In genomic region chr14:88565427-88565826, GRCh38 we compare ENCODE assay signal across 20 cellular contexts. TPM values are rescaled to one million over a fixed set of nuclear protein-coding genes. Genes with fewer than 3 reads are reported as not detected.
DNase-seq lines count a peak whose midpoint lies in the region; ATAC-seq, FAIRE-seq and TF ChIP-seq lines count a peak whose summit lies in the region.
"Had no signal": no experiment of that assay in that cellular context is flagged by ENCODE, and none has a peak within 500 bp of the region (broad histone marks: within the 10 kb centered on the region; RNA-seq: fewer than 3 reads in every experiment).

No MANE protein-coding gene starts in this region.

- H3K4me3 ChIP-seq in Loucy (ENCODE audit: low read length, poor library complexity, severe bottlenecking) (no peak overlapping the region), HepG2 (replicated peaks in 1 of 3; ENCODE audit: insufficient read depth in 1 of 3, low read depth in 2 of 3, low read length in 3 of 3) (no peak overlapping the region)
- no peak overlapping the region for H3K4me3 ChIP-seq in CD8-positive, alpha-beta memory T cell (ENCODE audit: low read length)
- H3K4me3 ChIP-seq: BLaER1, GM23338 had no signal

- TF ChIP-seq RAD21 in HepG2 (CRISPR knock-in tag; IDR thresholded peaks at IDR 0.05): no peak

- intact Hi-C loops in HepG2 (cut with micrococcal nuclease; ENCODE audit: unreplicated experiment): no loop called here

- H3K79me2 ChIP-seq in Loucy (ENCODE audit: insufficient read depth, low read length) (peaks cover 30% of the 10 kb centered on the region), HepG2 (ENCODE audit: insufficient read depth, low read length) (peaks cover 20% of the 10 kb centered on the region)

- peaks cover 28% of the 10 kb centered on the region for H3K36me3 Mint-ChIP-seq in nephron (ENCODE audit: low read depth)
- peaks cover 6 to 43% (median 20%) of the 10 kb centered on the region in 3 donors for H3K36me3 Mint-ChIP-seq in CD8-positive, alpha-beta memory T cell

- H3K4me1 Mint-ChIP-seq in nephron: peaks cover 23% of the 10 kb centered on the region
- H3K4me1 Mint-ChIP-seq in CD8-positive, alpha-beta memory T cell: peaks cover 28 to 37% (median 32%) of the 10 kb centered on the region in 3 donors

- ATAC-seq in HepG2: no peak
- ATAC-seq in GM19328 (IDR thresholded peaks at IDR 0.05; ENCODE audit: unreplicated experiment): no peak
- ATAC-seq: CD8-positive, alpha-beta T cell; GM23338 had no signal

- no peak for FAIRE-seq in HepG2 (lab: Jason Lieb, UNC)
- FAIRE-seq: GM12892, GM18507, H54 had no signal

- peaks cover 29% of the 10 kb centered on the region for H3K36me3 ChIP-seq in Loucy (ENCODE audit: insufficient read depth, low read length)
- peaks cover 6 to 30% of the 10 kb centered on the region in 2 experiments for H3K36me3 ChIP-seq in HepG2 (replicated peaks in 1 of 2; ENCODE audit: control insufficient read depth in 1 of 2, insufficient read depth in 2 of 2, low read length in 2 of 2)
- peaks cover 14% of the 10 kb centered on the region for H3K36me3 ChIP-seq in CD8-positive, alpha-beta memory T cell (ENCODE audit: insufficient read depth, low read length)

- H3K27ac Mint-ChIP-seq in nephron: no peak overlapping the region
- no peak overlapping the region for H3K27ac Mint-ChIP-seq in CD8-positive, alpha-beta memory T cell
- H3K27ac Mint-ChIP-seq: CD14-positive monocyte; CD8-positive, alpha-beta T cell; GM23338 had no signal

- TF ChIP-seq EP300 in HepG2 (IDR thresholded peaks at IDR 0.05; ENCODE audit: low read depth in 2 of 2, low read length in 2 of 2) (no peak), HepG2 (CRISPR knock-in tag; IDR thresholded peaks at IDR 0.05; ENCODE audit: borderline replicate concordance) (no peak)

- in situ Hi-C loops in HepG2 (cut with HindIII; ENCODE audit: extremely low pct_ligation_motif_present, low pct_unique_long_range_greater_than_20kb): no loop called here

- 89% methylated on average over 5 of the region's 5 CpGs for WGBS in HepG2 (ENCODE audit: low lambda C conversion rate)

- CTCF ChIA-PET in HepG2 (lab: Yijun Ruan, JAX; ENCODE audit: low intra/inter-chr PET ratio, low total read pairs): no interaction called here
- CTCF ChIA-PET in CD8-positive, alpha-beta memory T cell (lab: Charles Lee): no interaction called here

- no peak for TF ChIP-seq CTCF in Loucy (conservative IDR thresholded peaks at IDR 0.05; ENCODE audit: low read length)
- no peak for TF ChIP-seq CTCF in HepG2 (CRISPR knock-in tag; IDR thresholded peaks at IDR 0.05)
- no peak for TF ChIP-seq CTCF in nephron (IDR thresholded peaks at IDR 0.05; ENCODE audit: unreplicated experiment in 3 of 3)

- no peaks in the 10 kb centered on the region for H3K9me3 ChIP-seq in Loucy (ENCODE audit: insufficient read depth, low read depth, low read length)
- no peaks in the 10 kb centered on the region for H3K9me3 ChIP-seq in HepG2 (ENCODE audit: low read length)
- H3K9me3 ChIP-seq in CD8-positive, alpha-beta memory T cell (ENCODE audit: low read length): no peaks in the 10 kb centered on the region
- H3K9me3 ChIP-seq: BLaER1 had no signal

- H3K9me3 Mint-ChIP-seq in nephron: no peaks in the 10 kb centered on the region
- H3K9me3 Mint-ChIP-seq in CD8-positive, alpha-beta memory T cell: no peaks in the 10 kb centered on the region
- H3K9me3 Mint-ChIP-seq: CD8-positive, alpha-beta T cell; GM23338 had no signal

- POLR2A ChIA-PET in HepG2 (lab: Yijun Ruan, JAX): no interaction called here
- POLR2A ChIA-PET in CD8-positive, alpha-beta memory T cell (lab: Charles Lee): no interaction called here

- H3K4me2 ChIP-seq in Loucy (ENCODE audit: low read depth, low read length, poor library complexity, severe bottlenecking) (peak overlapping the region; percentile 17), HepG2 (ENCODE audit: low read depth, low read length) (no peak overlapping the region)
- H3K4me2 ChIP-seq: GM23338 had no signal

- no peaks in the 10 kb centered on the region for H3K27me3 ChIP-seq in Loucy (ENCODE audit: insufficient read depth, low read length, poor library complexity, severe bottlenecking)
- H3K27me3 ChIP-seq in HepG2 (ENCODE audit: control insufficient read depth in 1 of 2, insufficient read depth in 2 of 2, low read length in 2 of 2): no peaks in the 10 kb centered on the region; a peak in 1 of 5 replicates
- no peaks in the 10 kb centered on the region for H3K27me3 ChIP-seq in CD8-positive, alpha-beta memory T cell (ENCODE audit: insufficient read depth, low read length, poor library complexity, severe bottlenecking)
- H3K27me3 ChIP-seq: BLaER1 had no signal

- H3K27ac ChIP-seq in HepG2 (ENCODE audit: extremely low read length, insufficient read depth, low read length): no peak overlapping the region
- no peak overlapping the region for H3K27ac ChIP-seq in CD8-positive, alpha-beta memory T cell (ENCODE audit: low read depth, low read length)
- H3K27ac ChIP-seq: BLaER1 had no signal

- H3K9me2 ChIP-seq in Loucy (replicated peaks; ENCODE audit: low read depth, low read length): no peaks in the 10 kb centered on the region

- peak overlapping the region; percentile 55 to 72 (median 69) for H3K4me3 Mint-ChIP-seq in nephron
- peak overlapping the region in 2 of 7 donors; percentile 40 to 47 for H3K4me3 Mint-ChIP-seq in CD8-positive, alpha-beta memory T cell
- H3K4me3 Mint-ChIP-seq: CD14-positive monocyte; CD8-positive, alpha-beta T cell; GM23338 had no signal

- H3K4me1 ChIP-seq in Loucy (ENCODE audit: insufficient read depth, low read length, poor library complexity, severe bottlenecking) (peaks cover 15% of the 10 kb centered on the region), HepG2 (ENCODE audit: insufficient read depth, low read length) (peaks cover 28% of the 10 kb centered on the region)
- H3K4me1 ChIP-seq in CD8-positive, alpha-beta memory T cell (ENCODE audit: insufficient read depth, low read length): peaks cover 19% of the 10 kb centered on the region

- H4K20me1 ChIP-seq in Loucy (ENCODE audit: insufficient read depth, low read length, poor library complexity, severe bottlenecking) (peaks cover 13% of the 10 kb centered on the region), HepG2 (ENCODE audit: insufficient read depth, low read length) (no peaks in the 10 kb centered on the region; the same call in 1 of the 2 replicates)

- BruUV-seq in HepG2 (replicated peaks; lab: Mats Ljungman, UMichigan): no TSS peak

- H3K9ac ChIP-seq in Loucy (ENCODE audit: low read depth, low read length, poor library complexity, severe bottlenecking) (no peak overlapping the region), HepG2 (ENCODE audit: insufficient read depth, low read depth, low read length) (no peak overlapping the region)
- H3K9ac ChIP-seq: BLaER1 had no signal

- no peak for TF ChIP-seq POLR2A in HepG2 (IDR thresholded peaks at IDR 0.05; ENCODE audit: insufficient read depth in 1 of 2, low read depth in 2 of 2, low read length in 2 of 2)

- peaks cover 4% of the 10 kb centered on the region for H3K27me3 Mint-ChIP-seq in nephron (ENCODE audit: low read depth)
- H3K27me3 Mint-ChIP-seq in CD8-positive, alpha-beta memory T cell: peaks cover 2 to 3% of the 10 kb centered on the region in 2 donors

- no peak overlapping the region for H2AFZ ChIP-seq in Loucy (ENCODE audit: low read length)
- H2AFZ ChIP-seq in HepG2 (ENCODE audit: low read length): no peak overlapping the region
- H2AFZ ChIP-seq: GM23338 had no signal

- H3F3A ChIP-seq in Loucy (ENCODE audit: low read depth): no peaks in the 10 kb centered on the region

- DNase-seq in HepG2 (ENCODE audit: low spot score) (no peak), DMS 273 (lab: John Stamatoyannopoulos, UW; ENCODE audit: unreplicated experiment) (no peak)
- no peak for DNase-seq in activated naive CD4-positive, alpha-beta T cell (lab: John Stamatoyannopoulos, UW)
- DNase-seq in CD8-positive, alpha-beta memory T cell: no peak
- DNase-seq: 8988T; CD8-positive, alpha-beta T cell; COR-L47; DMS153; DMS79; GDM1; HCEC 1CT had no signal

RNA-seq across cellular contexts. Expression of gene ZC3H14, which starts 2.6 kb away (rescaled TPM):
- 65.1 and 94.2 TPM in 2 replicates for total RNA-seq in HepG2 (2016; rRNA removed; fragmentation: Illumina TruSeq; extraction: Trizol)
- total RNA-seq in HepG2 (2016; cell fraction: cytosol; rRNA removed; fragmentation: Illumina TruSeq; extraction: Trizol; ENCODE audit: low read depth): 54.6 and 64.5 TPM in 2 replicates
- 59.7 and 87.2 TPM in 2 replicates for total RNA-seq in HepG2 (2016; cell fraction: insoluble cytoplasmic fraction; rRNA removed; fragmentation: Illumina TruSeq; extraction: Trizol)
- total RNA-seq in HepG2 (2016; cell fraction: membrane; rRNA removed; fragmentation: Illumina TruSeq; extraction: Trizol): 25.9 and 26.0 TPM in 2 replicates
- total RNA-seq in HepG2 (2016; cell fraction: nucleus; rRNA removed; fragmentation: Illumina TruSeq; extraction: Trizol): 50.6 and 52.1 TPM in 2 replicates
- polyA plus RNA-seq in HepG2 (2011; rRNA removed): 60.8 and 67.5 TPM in 2 replicates
- polyA plus RNA-seq in HepG2 (2011; cell fraction: cytosol; rRNA removed): 37.8 and 48.4 TPM in 2 replicates
- 75.4 and 75.5 TPM in 2 replicates for polyA plus RNA-seq in HepG2 (2011; cell fraction: nucleus; rRNA removed)
- 25.2 and 25.4 TPM in 2 replicates for polyA plus RNA-seq in HepG2 (2012)
- 6.4 and 6.5 TPM in 2 replicates for polyA plus RNA-seq in HepG2 (2016; cell fraction: cytosol; fragmentation: Illumina TruSeq; extraction: Trizol; ENCODE audit: low read depth)
- 73.3 and 82.2 TPM in 2 replicates for polyA plus RNA-seq in HepG2 (2016; cell fraction: insoluble cytoplasmic fraction; fragmentation: Illumina TruSeq; extraction: Trizol; ENCODE audit: low read depth)
- polyA plus RNA-seq in HepG2 (2016; cell fraction: membrane; fragmentation: Illumina TruSeq; extraction: Trizol; ENCODE audit: low read depth): 8.3 and 15.1 TPM in 2 replicates
- polyA plus RNA-seq in HepG2 (2016; cell fraction: nucleus; fragmentation: Illumina TruSeq; extraction: Trizol; ENCODE audit: insufficient read depth, low read depth): 75.8 and 82.9 TPM in 2 replicates
- polyA minus RNA-seq in HepG2 (2011; rRNA and poly(A)+ RNA removed; ENCODE audit: low replicate concordance): 87.6 and 214 TPM in 2 replicates
- polyA minus RNA-seq in HepG2 (2011; cell fraction: cytosol; rRNA and poly(A)+ RNA removed): 38.7 and 40.2 TPM in 2 replicates
- 47.1 and 51.6 TPM in 2 replicates for polyA minus RNA-seq in HepG2 (2011; cell fraction: nucleus; rRNA and poly(A)+ RNA removed)
- 10 to 100 TPM; 50.3 to 56.4 TPM for total RNA-seq in CD8-positive, alpha-beta memory T cell
- polyA plus RNA-seq in CD8-positive, alpha-beta memory T cell: 49.0 TPM

RNA-seq across cellular contexts. Expression of gene PTPN21, which starts 10.6 kb away (rescaled TPM):
- 3.3 and 3.7 TPM in 2 replicates for total RNA-seq in HepG2 (2016; rRNA removed; fragmentation: Illumina TruSeq; extraction: Trizol)
- total RNA-seq in HepG2 (2016; cell fraction: cytosol; rRNA removed; fragmentation: Illumina TruSeq; extraction: Trizol; ENCODE audit: low read depth): 0.53 and 0.81 TPM in 2 replicates
- total RNA-seq in HepG2 (2016; cell fraction: insoluble cytoplasmic fraction; rRNA removed; fragmentation: Illumina TruSeq; extraction: Trizol): 2.7 and 2.8 TPM in 2 replicates
- total RNA-seq in HepG2 (2016; cell fraction: membrane; rRNA removed; fragmentation: Illumina TruSeq; extraction: Trizol): 2.0 and 2.4 TPM in 2 replicates
- total RNA-seq in HepG2 (2016; cell fraction: nucleus; rRNA removed; fragmentation: Illumina TruSeq; extraction: Trizol): 5.0 and 6.9 TPM in 2 replicates
- polyA plus RNA-seq in HepG2 (2011; rRNA removed): 2.0 and 2.8 TPM in 2 replicates
- 1.3 and 1.9 TPM in 2 replicates for polyA plus RNA-seq in HepG2 (2011; cell fraction: cytosol; rRNA removed)
- 4.3 and 4.8 TPM in 2 replicates for polyA plus RNA-seq in HepG2 (2011; cell fraction: nucleus; rRNA removed)
- polyA plus RNA-seq in HepG2 (2012): 1.9 and 2.2 TPM in 2 replicates
- polyA plus RNA-seq in HepG2 (2016; cell fraction: cytosol; fragmentation: Illumina TruSeq; extraction: Trizol; ENCODE audit: low read depth): 0.18 and 0.32 TPM in 2 replicates
- polyA plus RNA-seq in HepG2 (2016; cell fraction: insoluble cytoplasmic fraction; fragmentation: Illumina TruSeq; extraction: Trizol; ENCODE audit: low read depth): 2.4 and 2.5 TPM in 2 replicates
- polyA plus RNA-seq in HepG2 (2016; cell fraction: membrane; fragmentation: Illumina TruSeq; extraction: Trizol; ENCODE audit: low read depth): 0.85 and 1.3 TPM in 2 replicates
- 6.7 and 7.3 TPM in 2 replicates for polyA plus RNA-seq in HepG2 (2016; cell fraction: nucleus; fragmentation: Illumina TruSeq; extraction: Trizol; ENCODE audit: insufficient read depth, low read depth)
- polyA minus RNA-seq in HepG2 (2011; rRNA and poly(A)+ RNA removed; ENCODE audit: low replicate concordance): 2.7 and 5.2 TPM in 2 replicates
- 2.4 and 3.0 TPM in 2 replicates for polyA minus RNA-seq in HepG2 (2011; cell fraction: cytosol; rRNA and poly(A)+ RNA removed)
- polyA minus RNA-seq in HepG2 (2011; cell fraction: nucleus; rRNA and poly(A)+ RNA removed): 5.9 and 7.6 TPM in 2 replicates
- total RNA-seq in CD8-positive, alpha-beta memory T cell: under 1 TPM; 0.28 to 0.53 TPM
- polyA plus RNA-seq in CD8-positive, alpha-beta memory T cell: not detected
- total RNA-seq: CD8-positive, alpha-beta T cell had no signal
- polyA plus RNA-seq: CD14-positive monocyte had no signal
